Comparison of ENCODE assay signal across 26 cellular contexts in the genomic region with DNA sequence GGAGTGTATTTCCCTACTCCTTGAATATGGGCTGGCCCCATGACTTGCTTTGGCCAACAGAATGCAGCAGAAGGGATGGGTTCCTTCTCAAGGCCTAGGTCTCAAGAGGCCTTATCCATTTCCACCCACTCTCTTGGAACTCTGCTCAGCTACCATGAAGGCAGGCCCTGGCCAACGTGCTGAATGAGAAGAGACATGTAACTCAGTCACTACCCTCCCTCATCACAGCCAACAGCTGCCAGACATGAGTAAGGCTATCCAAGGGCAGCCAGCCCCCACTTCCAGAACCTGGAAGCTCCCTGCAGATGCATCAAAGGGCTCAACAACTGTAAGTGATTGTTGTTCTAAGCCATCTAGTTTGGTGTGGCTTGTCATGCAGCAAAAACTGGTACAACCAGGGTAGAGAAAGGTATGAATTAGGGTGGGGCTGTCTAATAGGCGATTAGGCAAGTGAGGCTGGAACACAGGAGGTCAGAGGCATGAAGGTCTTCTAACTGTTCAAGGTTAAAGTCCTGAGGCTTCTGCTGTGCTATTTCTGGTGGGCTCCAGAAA. TPM values are rescaled to one million over a fixed set of nuclear protein-coding genes. Genes with fewer than 3 reads are reported as not detected.
DNase-seq lines count a peak whose midpoint lies in the region; ATAC-seq, FAIRE-seq and TF ChIP-seq lines count a peak whose summit lies in the region.
"Had no signal": no experiment of that assay in that cellular context is flagged by ENCODE, and none has a peak within 500 bp of the region (broad histone marks: within the 10 kb centered on the region; RNA-seq: fewer than 3 reads in every experiment).

No MANE protein-coding gene starts in this region.

- no peak overlapping the region for H3K27ac Mint-ChIP-seq in CD4-positive, alpha-beta T cell
- peak overlapping the region in 1 of 10 donors; percentile 21 for H3K27ac Mint-ChIP-seq in naive thymus-derived CD8-positive, alpha-beta T cell
- H3K27ac Mint-ChIP-seq in chondrocyte (ENCODE audit: unreplicated experiment) = no peak overlapping the region
- no peak overlapping the region for H3K27ac Mint-ChIP-seq in stimulated activated memory B cell treated with anti-CD40 and anti-IgM and Interleukin-4, amounts not matched to agents 10 μg/mL and 1 μg/mL and 100 μg/mL, for 72 hours
- H3K27ac Mint-ChIP-seq: activated B cell treated with CpG ODN at 0.5 μM for 24 hours; activated naive CD8-positive, alpha-beta T cell treated with anti-CD3 and anti-CD28 coated beads for 36 hours; activated T-helper 17 cell treated with anti-CD3 and anti-CD28 coated beads, Interleukin-2, amount 50 U/mL, for 72 hours had no signal

- H3K9ac ChIP-seq in K562 (ENCODE audit: insufficient read depth in 1 of 2, low read depth in 2 of 2, low read length in 2 of 2) = no peak overlapping the region

- TF ChIP-seq RAD21 in K562 (CRISPR knock-in tag; conservative IDR thresholded peaks at IDR 0.05 in 1 of 2, IDR thresholded peaks at IDR 0.05 in 1 of 2) = no peak

- no peak overlapping the region for H3K27ac ChIP-seq in CD4-positive, alpha-beta T cell (ENCODE audit: low read depth, low read length)
- H3K27ac ChIP-seq in HEK293 (ENCODE audit: extremely low read depth, low read depth, low read length) (no peak overlapping the region), K562 (ENCODE audit: extremely low read depth, low read depth, low read length) (no peak overlapping the region)
- H3K27ac ChIP-seq: BLaER1 treated with 17β-estradiol and CSF1 and Interleukin-3, amounts not matched to agents 10 nM and 100 nM; vagina had no signal

- no peak for TF ChIP-seq POLR2A in K562 (conservative IDR thresholded peaks at IDR 0.05)

- no peaks in the 10 kb centered on the region for H3K79me2 ChIP-seq in K562 (ENCODE audit: control insufficient read depth, insufficient read depth, low read length)

- H3K4me2 ChIP-seq in K562 (ENCODE audit: insufficient read depth, low read length) = no peak overlapping the region

- no TSS peak for BruUV-seq in K562 (replicated peaks; lab: Mats Ljungman, UMichigan)

- H3K9me3 ChIP-seq in CD4-positive, alpha-beta T cell (ENCODE audit: control insufficient read depth, low read length) = no peaks in the 10 kb centered on the region
- H3K9me3 ChIP-seq in HEK293 (ENCODE audit: control insufficient read depth, insufficient read depth, low read depth, low read length) (no peaks in the 10 kb centered on the region), K562 (replicated peaks; ENCODE audit: control insufficient read depth, insufficient read depth, low read depth, low read length) (no peaks in the 10 kb centered on the region)
- H3K9me3 ChIP-seq: BLaER1 treated with 17β-estradiol and CSF1 and Interleukin-3, amounts not matched to agents 10 nM and 100 nM; vagina had no signal

- no peaks in the 10 kb centered on the region for H4K20me1 ChIP-seq in K562 (replicated peaks; ENCODE audit: control insufficient read depth, insufficient read depth, low read length)

- POLR2A ChIA-PET in CD4-positive, alpha-beta T cell (lab: Charles Lee) = interaction anchor here (0.8 kb wide), 1 partner anchor 18 kb away, joined by 5 read pairs; the partner anchor contains the start of gene RPL21
- POLR2A ChIA-PET in HEK293 (lab: Yijun Ruan, JAX) = no interaction called here
- POLR2A ChIA-PET in K562 (lab: Yijun Ruan, JAX) = interaction anchor here (0.8 kb wide), 1 partner anchor 15 kb away, joined by 3 read pairs; no protein-coding TSS in a partner anchor
- POLR2A ChIA-PET in naive thymus-derived CD8-positive, alpha-beta T cell (lab: Charles Lee) = interaction anchor here (2.8 kb wide), 1 partner anchor 18 kb away, joined by 14 read pairs; the partner anchor contains the start of gene RPL21

- H3K27me3 ChIP-seq in CD4-positive, alpha-beta T cell (ENCODE audit: control insufficient read depth, insufficient read depth, low read length) = peaks cover 5% of the 10 kb centered on the region
- H3K27me3 ChIP-seq in K562 (ENCODE audit: control insufficient read depth in 2 of 2, insufficient read depth in 2 of 2, low read length in 2 of 2) = no peaks in the 10 kb centered on the region
- H3K27me3 ChIP-seq: vagina had no signal

- no peaks in the 10 kb centered on the region for H3K9me3 Mint-ChIP-seq in CD4-positive, alpha-beta T cell
- H3K9me3 Mint-ChIP-seq in naive thymus-derived CD8-positive, alpha-beta T cell = no peaks in the 10 kb centered on the region
- H3K9me3 Mint-ChIP-seq in chondrocyte (ENCODE audit: low read depth) = no peaks in the 10 kb centered on the region
- H3K9me3 Mint-ChIP-seq in stimulated activated memory B cell treated with anti-CD40 and anti-IgM and Interleukin-4, amounts not matched to agents 10 μg/mL and 1 μg/mL and 100 μg/mL, for 72 hours = no peaks in the 10 kb centered on the region
- H3K9me3 Mint-ChIP-seq: activated B cell treated with CpG ODN at 0.5 μM for 24 hours; activated naive CD8-positive, alpha-beta T cell treated with anti-CD3 and anti-CD28 coated beads for 36 hours; activated T-helper 17 cell treated with anti-CD3 and anti-CD28 coated beads, Interleukin-2, amount 50 U/mL, for 72 hours had no signal

- H3K36me3 ChIP-seq in HEK293 (ENCODE audit: control insufficient read depth in 2 of 2, insufficient read depth in 1 of 2, low read length in 2 of 2) (peaks cover 0 to 6% of the 10 kb centered on the region in 2 experiments; a peak in 1 of 3 replicates), K562 (ENCODE audit: control insufficient read depth, insufficient read depth, low read length) (no peaks in the 10 kb centered on the region)
- H3K36me3 ChIP-seq: vagina had no signal

- peak overlapping the region; percentile 58 for H3K4me3 Mint-ChIP-seq in CD4-positive, alpha-beta T cell
- peak overlapping the region in 6 of 10 donors; percentile 26 to 93 (median 70) for H3K4me3 Mint-ChIP-seq in naive thymus-derived CD8-positive, alpha-beta T cell
- no peak overlapping the region for H3K4me3 Mint-ChIP-seq in chondrocyte (ENCODE audit: unreplicated experiment)
- H3K4me3 Mint-ChIP-seq in stimulated activated memory B cell treated with anti-CD40 and anti-IgM and Interleukin-4, amounts not matched to agents 10 μg/mL and 1 μg/mL and 100 μg/mL, for 72 hours = no peak overlapping the region

- ATAC-seq in CD4-positive, alpha-beta T cell (ENCODE audit: poor library complexity) = no peak
- ATAC-seq in K562 (no peak), GM18498 (IDR thresholded peaks at IDR 0.05; ENCODE audit: unreplicated experiment) (no peak)
- no peak for ATAC-seq in naive thymus-derived CD8-positive, alpha-beta T cell
- ATAC-seq in stimulated activated memory B cell treated with anti-CD40 and anti-IgM and Interleukin-4, amounts not matched to agents 10 μg/mL and 1 μg/mL and 100 μg/mL, for 72 hours = no peak
- ATAC-seq: activated T-helper 17 cell treated with anti-CD3 and anti-CD28 coated beads, Interleukin-2, amount 50 U/mL, for 72 hours; left colon had no signal

- TF ChIP-seq CTCF in CD4-positive, alpha-beta T cell (IDR thresholded peaks at IDR 0.05) = no peak
- TF ChIP-seq CTCF in HEK293 (tag by site-specific recombination; IDR thresholded peaks at IDR 0.05) = no peak
- no peak for TF ChIP-seq CTCF in K562 (IDR thresholded peaks at IDR 0.05 in 2 of 3, conservative IDR thresholded peaks at IDR 0.05 in 1 of 3; ENCODE audit: insufficient read depth in 2 of 3, low read depth in 1 of 3, low read length in 3 of 3)
- TF ChIP-seq CTCF in chondrocyte (IDR thresholded peaks at IDR 0.05) = no peak
- TF ChIP-seq CTCF in D721Med (IDR thresholded peaks at IDR 0.05; ENCODE audit: insufficient read depth, missing control alignments) = no peak

- H3K36me3 Mint-ChIP-seq in CD4-positive, alpha-beta T cell (ENCODE audit: low read depth) = peaks cover 5% of the 10 kb centered on the region
- H3K36me3 Mint-ChIP-seq in naive thymus-derived CD8-positive, alpha-beta T cell = peaks cover 0 to 7% (median 0%) of the 10 kb centered on the region in 3 donors
- H3K36me3 Mint-ChIP-seq in chondrocyte (ENCODE audit: low read depth) = peaks cover 3% of the 10 kb centered on the region
- H3K36me3 Mint-ChIP-seq in stimulated activated memory B cell treated with anti-CD40 and anti-IgM and Interleukin-4, amounts not matched to agents 10 μg/mL and 1 μg/mL and 100 μg/mL, for 72 hours = peaks cover 16% of the 10 kb centered on the region
- H3K36me3 Mint-ChIP-seq: activated naive CD8-positive, alpha-beta T cell treated with anti-CD3 and anti-CD28 coated beads for 36 hours had no signal

- H3K4me1 ChIP-seq in HEK293 (ENCODE audit: control insufficient read depth, insufficient read depth, low read length) = peaks cover 17% of the 10 kb centered on the region
- peaks cover 3 to 17% of the 10 kb centered on the region in 2 experiments; a peak in 3 of 5 replicates for H3K4me1 ChIP-seq in K562 (replicated peaks in 1 of 2; ENCODE audit: control insufficient read depth in 2 of 2, insufficient read depth in 2 of 2, low read length in 2 of 2)

- intact Hi-C loops in CD4-positive, alpha-beta T cell (cut with DNase I, micrococcal nuclease) = loop anchor here in 1 of 2 experiments (1.0 kb wide), 1 partner anchor 17 kb away; no protein-coding TSS in a partner anchor
- intact Hi-C loops in K562 (cut with micrococcal nuclease) = no loop called here

- FAIRE-seq in K562 (lab: Jason Lieb, UNC) = no peak
- no peak for FAIRE-seq in D721Med (lab: Jason Lieb, UNC)
- FAIRE-seq: astrocyte, H1 had no signal

- no peak for TF ChIP-seq EP300 in K562 (IDR thresholded peaks at IDR 0.05; ENCODE audit: low read length)

- H3K4me3 ChIP-seq in HEK293 (ENCODE audit: low read depth, low read length) (no peak overlapping the region), K562 (no peak overlapping the region)

- no peaks in the 10 kb centered on the region for H3K9me1 ChIP-seq in K562 (ENCODE audit: control insufficient read depth, insufficient read depth, low read length)

- in situ Hi-C loops in K562 (cut with MboI) = no loop called here

- H2AFZ ChIP-seq in K562 (ENCODE audit: low read depth, low read length) = no peak overlapping the region

- H3K27me3 Mint-ChIP-seq in CD4-positive, alpha-beta T cell = peaks cover 11% of the 10 kb centered on the region
- H3K27me3 Mint-ChIP-seq in naive thymus-derived CD8-positive, alpha-beta T cell = peaks cover 0 to 10% (median 0%) of the 10 kb centered on the region in 5 donors
- H3K27me3 Mint-ChIP-seq in chondrocyte (ENCODE audit: low read depth) = no peaks in the 10 kb centered on the region
- H3K27me3 Mint-ChIP-seq in stimulated activated memory B cell treated with anti-CD40 and anti-IgM and Interleukin-4, amounts not matched to agents 10 μg/mL and 1 μg/mL and 100 μg/mL, for 72 hours = no peaks in the 10 kb centered on the region
- H3K27me3 Mint-ChIP-seq: activated B cell treated with CpG ODN at 0.5 μM for 24 hours; activated naive CD8-positive, alpha-beta T cell treated with anti-CD3 and anti-CD28 coated beads for 36 hours had no signal

- WGBS in K562 (ENCODE audit: insufficient coverage, low coverage, missing lambda C conversion rate) = 40% methylated on average over 2 of the region's 2 CpGs

- CTCF ChIA-PET in CD4-positive, alpha-beta T cell (lab: Charles Lee) = no interaction called here
- CTCF ChIA-PET in HEK293 (lab: Yijun Ruan, JAX) = interaction anchor here (0.5 kb wide), 1 partner anchor 12 kb away, joined by 3 read pairs; no protein-coding TSS in a partner anchor
- CTCF ChIA-PET in K562 (lab: Yijun Ruan, JAX; ENCODE audit: low intra/inter-chr PET ratio) = no interaction called here

- DNase-seq in CD4-positive, alpha-beta T cell = no peak
- DNase-seq in K562 (ENCODE audit: extremely low read depth in 1 of 4, low spot score in 3 of 4) (no peak), chondrocyte (ENCODE audit: low spot score) (no peak), D721Med (ENCODE audit: insufficient read length, low spot score) (no peak)
- no peak for DNase-seq in naive thymus-derived CD8-positive, alpha-beta T cell
- DNase-seq: activated B cell treated with CpG ODN at 0.5 μM for 24 hours; activated CD4-positive, alpha-beta T cell treated with anti-CD3 and anti-CD28 coated beads, Interleukin-2, amount 50 U/mL, for 4 hours; activated CD8-positive, alpha-beta memory T cell treated with anti-CD3 and anti-CD28 coated beads, Interleukin-2, amount 50 U/mL, for 4 hours; activated naive CD8-positive, alpha-beta T cell treated with anti-CD3 and anti-CD28 coated beads for 36 hours; foreskin melanocyte; GDM1; left colon; NCI-H1048; NCI-H1930; NCI-H226; NCI-H748 treated with DMSO at 0.1 percent for 48 hours; stimulated activated CD4-positive, alpha-beta T cell treated with anti-CD3 and anti-CD28 coated beads, Interleukin-4, amount 100 ng/mL, for 1 hour; stimulated activated naive CD4-positive, alpha-beta T cell had no signal

- H3K4me1 Mint-ChIP-seq in CD4-positive, alpha-beta T cell (ENCODE audit: low read depth) = peaks cover 46% of the 10 kb centered on the region
- H3K4me1 Mint-ChIP-seq in naive thymus-derived CD8-positive, alpha-beta T cell = peaks cover 20 to 44% (median 39%) of the 10 kb centered on the region in 4 donors
- H3K4me1 Mint-ChIP-seq in chondrocyte (ENCODE audit: low read depth) = peaks cover 35% of the 10 kb centered on the region
- H3K4me1 Mint-ChIP-seq in stimulated activated memory B cell treated with anti-CD40 and anti-IgM and Interleukin-4, amounts not matched to agents 10 μg/mL and 1 μg/mL and 100 μg/mL, for 72 hours = peaks cover 36% of the 10 kb centered on the region

RNA-seq across cellular contexts. Expression of gene RASL11A, which starts 1.4 kb away (rescaled TPM):
- 1 to 10 TPM; 2.9 to 4.7 TPM for total RNA-seq in CD4-positive, alpha-beta T cell
- total RNA-seq in K562 (2011; cell fraction: chromatin; rRNA removed; ENCODE audit: low replicate concordance) = 1.3 and 1.5 TPM in 2 replicates
- total RNA-seq in K562 (2011; cell fraction: nucleolus; rRNA removed) = 0.67 and 1.3 TPM in 2 replicates
- 0.76 and 1.1 TPM in 2 replicates for total RNA-seq in K562 (2011; cell fraction: nucleoplasm; rRNA removed)
- total RNA-seq in K562 (2014; rRNA removed) (2.1 and 2.4 TPM in 2 replicates), K562 (2014; rRNA removed; fragmentation: Illumina TruSeq; extraction: Trizol) (0.98 and 1.6 TPM in 2 replicates), K562 (2015; rRNA removed; fragmentation: Illumina TruSeq; extraction: Trizol) (0.80 and 0.87 TPM in 2 replicates), K562 (2021) (1.5 and 1.6 TPM in 2 replicates), chondrocyte (2.2 to 5.8 TPM (median 3.1 TPM) in 3 replicates)
- polyA plus RNA-seq in K562 (2011; rRNA removed) (1.7 and 1.9 TPM in 2 replicates), K562 (2014; fragmentation: Illumina TruSeq; extraction: Trizol) (1.9 and 2.2 TPM in 2 replicates), K562 (2014; fragmentation: Nextera tagmentation; extraction: Ambion mirVana) (under 1 TPM in 1 of 2 experiments, not detected in 1; 0.11 TPM), K562 (2014; rRNA removed) (1.2 and 1.3 TPM in 2 replicates)
- polyA plus RNA-seq in K562 (2011; cell fraction: cytosol; rRNA removed) = 1.1 and 3.8 TPM in 2 replicates
- polyA plus RNA-seq in K562 (2011; cell fraction: nucleus; rRNA removed) = 1.5 and 1.8 TPM in 2 replicates
- polyA plus RNA-seq in K562 (2012) = 0.66 and 0.82 TPM in 2 replicates
- polyA minus RNA-seq in K562 (2011; rRNA and poly(A)+ RNA removed) = 1.5 and 5.9 TPM in 2 replicates
- polyA minus RNA-seq in K562 (2011; cell fraction: cytosol; rRNA and poly(A)+ RNA removed) = 1.3 and 1.5 TPM in 2 replicates
- 0.89 and 1.2 TPM in 2 replicates for polyA minus RNA-seq in K562 (2011; cell fraction: nucleus; rRNA and poly(A)+ RNA removed)
- 1 to 10 TPM; 2.9 TPM for total RNA-seq in naive thymus-derived CD8-positive, alpha-beta T cell
- polyA plus RNA-seq in naive thymus-derived CD8-positive, alpha-beta T cell = 1 to 10 TPM in 2 of 3 donors, under 1 TPM in 1; 0.20 to 3.3 (median 1.7) TPM

RNA-seq across cellular contexts. Expression of gene RPL21, which starts 17.8 kb away (rescaled TPM):
- total RNA-seq in CD4-positive, alpha-beta T cell = 1,000 to 10,000 TPM; 2,736 to 2,941 TPM
- 116 and 190 TPM in 2 replicates for total RNA-seq in K562 (2011; cell fraction: chromatin; rRNA removed; ENCODE audit: low replicate concordance)
- total RNA-seq in K562 (2011; cell fraction: nucleolus; rRNA removed) = 265 and 279 TPM in 2 replicates
- total RNA-seq in K562 (2011; cell fraction: nucleoplasm; rRNA removed) = 405 and 605 TPM in 2 replicates
- total RNA-seq in K562 (2014; rRNA removed) (622 and 852 TPM in 2 replicates), K562 (2014; rRNA removed; fragmentation: Illumina TruSeq; extraction: Trizol) (2,222 and 2,441 TPM in 2 replicates), K562 (2015; rRNA removed; fragmentation: Illumina TruSeq; extraction: Trizol) (2,046 and 2,206 TPM in 2 replicates), K562 (2021) (934 and 1,064 TPM in 2 replicates), chondrocyte (459 to 576 TPM (median 495 TPM) in 3 replicates)
- polyA plus RNA-seq in K562 (2011; rRNA removed) (1,361 and 1,676 TPM in 2 replicates), K562 (2014; fragmentation: Illumina TruSeq; extraction: Trizol) (1,618 and 2,053 TPM in 2 replicates), K562 (2014; fragmentation: Nextera tagmentation; extraction: Ambion mirVana) (1,000 to 10,000 TPM; 3,327 to 4,203 TPM), K562 (2014; rRNA removed) (1,075 and 1,122 TPM in 2 replicates)
- polyA plus RNA-seq in K562 (2011; cell fraction: cytosol; rRNA removed) = 259 and 574 TPM in 2 replicates
- 235 and 462 TPM in 2 replicates for polyA plus RNA-seq in K562 (2011; cell fraction: nucleus; rRNA removed)
- 1,432 and 2,024 TPM in 2 replicates for polyA plus RNA-seq in K562 (2012)
- 292 and 325 TPM in 2 replicates for polyA minus RNA-seq in K562 (2011; rRNA and poly(A)+ RNA removed)
- 160 and 201 TPM in 2 replicates for polyA minus RNA-seq in K562 (2011; cell fraction: cytosol; rRNA and poly(A)+ RNA removed)
- polyA minus RNA-seq in K562 (2011; cell fraction: nucleus; rRNA and poly(A)+ RNA removed) = 137 and 395 TPM in 2 replicates
- total RNA-seq in naive thymus-derived CD8-positive, alpha-beta T cell = 1,000 to 10,000 TPM; 2,102 to 2,162 TPM
- 1,000 to 10,000 TPM; 7,933 to 9,149 (median 9,080) TPM for polyA plus RNA-seq in naive thymus-derived CD8-positive, alpha-beta T cell

Comparison
In these comparisons a context has a peak if more than half of its experiments do, and no peak if none do; other contexts are left out.
1. H3K4me3 Mint-ChIP-seq: peak in CD4-positive, alpha-beta T cell (single experiment) and naive thymus-derived CD8-positive, alpha-beta T cell (6 of 10); none in chondrocyte (single experiment) and stimulated activated memory B cell treated with anti-CD40 and anti-IgM and Interleukin-4, amounts not matched to agents 10 μg/mL and 1 μg/mL and 100 μg/mL, for 72 hours (single experiment).